In genomic region chr4:184473265-184473514, GRCh38 we compare ENCODE assay signal across 9 cellular contexts. TPM values are rescaled to one million over a fixed set of nuclear protein-coding genes. Genes with fewer than 3 reads are reported as not detected.
A peak's percentile ranks its signal among the peaks of the same experiment; 100 is the strongest.
DNase-seq lines count a peak whose midpoint lies in the region; ATAC-seq and TF ChIP-seq lines count a peak whose summit lies in the region.
"Had no signal": no experiment of that assay in that cellular context is flagged by ENCODE, and none has a peak within 500 bp of the region (broad histone marks: within the 10 kb centered on the region; RNA-seq: fewer than 3 reads in every experiment).

No MANE protein-coding gene starts in this region.

- DNase-seq in posterior cingulate gyrus (no peak), type B pancreatic cell (ENCODE audit: extremely low spot score, unreplicated experiment) (no peak)
- DNase-seq in activated CD4-positive, alpha-beta memory T cell treated with anti-CD3 and anti-CD28 coated beads for 36 hours = no peak
- DNase-seq in stimulated activated CD4-positive, alpha-beta T cell treated with anti-CD3 and anti-CD28 coated beads, Interleukin-15, amount 100 ng/mL, for 24 hours = no peak

- H3K36me3 Mint-ChIP-seq in type B pancreatic cell = no peaks in the 10 kb centered on the region
- H3K36me3 Mint-ChIP-seq in activated CD4-positive, alpha-beta memory T cell treated with anti-CD3 and anti-CD28 coated beads for 36 hours = peaks cover 32% of the 10 kb centered on the region

- TF ChIP-seq CTCF in neutrophil (IDR thresholded peaks at IDR 0.05) = no peak
- no peak for TF ChIP-seq CTCF in type B pancreatic cell (conservative IDR thresholded peaks at IDR 0.05)

- 0% methylated on average over 37 of the region's 37 CpGs for WGBS in ectodermal cell, 2 experiments

- H3K9me3 Mint-ChIP-seq in type B pancreatic cell = no peaks in the 10 kb centered on the region
- no peaks in the 10 kb centered on the region for H3K9me3 Mint-ChIP-seq in activated CD4-positive, alpha-beta memory T cell treated with anti-CD3 and anti-CD28 coated beads for 36 hours
- H3K9me3 Mint-ChIP-seq: HFFc6 had no signal

- H3K4me1 Mint-ChIP-seq in type B pancreatic cell (ENCODE audit: unreplicated experiment) = peaks cover 35% of the 10 kb centered on the region
- peaks cover 53% of the 10 kb centered on the region for H3K4me1 Mint-ChIP-seq in activated CD4-positive, alpha-beta memory T cell treated with anti-CD3 and anti-CD28 coated beads for 36 hours (ENCODE audit: low read depth)

- no peak overlapping the region for H3K27ac Mint-ChIP-seq in type B pancreatic cell
- no peak overlapping the region for H3K27ac Mint-ChIP-seq in activated CD4-positive, alpha-beta memory T cell treated with anti-CD3 and anti-CD28 coated beads for 36 hours

- H3K4me3 ChIP-seq in GM08714 (ENCODE audit: low read length) (peak overlapping the region; percentile 84; the same call in 1 of the 2 replicates), ectodermal cell (ENCODE audit: insufficient read depth, low read depth, low read length) (peak overlapping the region; percentile 81), neutrophil (ENCODE audit: low read depth in 1 of 2, low read length in 1 of 2) (peak overlapping the region; percentile 96 to 100)

- ATAC-seq in HG03520 (IDR thresholded peaks at IDR 0.05; ENCODE audit: unreplicated experiment) = peak; percentile 4

- H3K27me3 ChIP-seq in ectodermal cell (ENCODE audit: control insufficient read depth, insufficient read depth, low read length, poor library complexity, severe bottlenecking) = peaks cover 5% of the 10 kb centered on the region
- H3K27me3 ChIP-seq in neutrophil = no peaks in the 10 kb centered on the region

- no peaks in the 10 kb centered on the region for H3K9me3 ChIP-seq in ectodermal cell (ENCODE audit: control insufficient read depth, low read length)
- no peaks in the 10 kb centered on the region for H3K9me3 ChIP-seq in neutrophil

- H3K4me1 ChIP-seq in ectodermal cell (ENCODE audit: control insufficient read depth, insufficient read depth, low read length) = no peaks in the 10 kb centered on the region
- peaks cover 48 to 65% of the 10 kb centered on the region in 2 experiments for H3K4me1 ChIP-seq in neutrophil (ENCODE audit: control insufficient read depth in 1 of 2, insufficient read depth in 1 of 2, low read depth in 1 of 2, low read length in 1 of 2)

- no peak overlapping the region for H3K27ac ChIP-seq in ectodermal cell (ENCODE audit: insufficient read depth, low read depth, low read length, poor library complexity, severe bottlenecking)
- H3K27ac ChIP-seq in neutrophil = peak overlapping the region; percentile 100

- POLR2A ChIA-PET in activated CD4-positive, alpha-beta memory T cell treated with anti-CD3 and anti-CD28 coated beads for 36 hours (lab: Charles Lee) = interaction anchor here (2.3 to 3.9 kb wide), 3 partner anchors 40 to 192 kb away, joined by 26 to 60 read pairs (median 56); no protein-coding TSS in a partner anchor

- H3K27me3 Mint-ChIP-seq in type B pancreatic cell = no peaks in the 10 kb centered on the region
- H3K27me3 Mint-ChIP-seq in activated CD4-positive, alpha-beta memory T cell treated with anti-CD3 and anti-CD28 coated beads for 36 hours = no peaks in the 10 kb centered on the region

- H3K36me3 ChIP-seq in ectodermal cell (ENCODE audit: control insufficient read depth, insufficient read depth, low read length) (no peaks in the 10 kb centered on the region), neutrophil (peaks cover 15% of the 10 kb centered on the region)

- intact Hi-C loops in posterior cingulate gyrus (cut with DNase I) = loop anchor here (2.0 to 10.0 kb wide), 5 partner anchors 66 to 208 kb away; partner anchors contain the start of genes CASP3 and PRIMPOL
- intact Hi-C loops in activated CD4-positive, alpha-beta memory T cell treated with anti-CD3 and anti-CD28 coated beads for 36 hours (cut with micrococcal nuclease) = loop anchor here (2.0 to 5.0 kb wide), 4 partner anchors 14 to 1026 kb away; partner anchors contain the start of gene CENPU

- no peak overlapping the region for H3K4me3 Mint-ChIP-seq in type B pancreatic cell
- no peak overlapping the region for H3K4me3 Mint-ChIP-seq in activated CD4-positive, alpha-beta memory T cell treated with anti-CD3 and anti-CD28 coated beads for 36 hours

- CTCF ChIA-PET in activated CD4-positive, alpha-beta memory T cell treated with anti-CD3 and anti-CD28 coated beads for 36 hours (lab: Charles Lee) = interaction anchor here (5.0 kb wide), 1 partner anchor 209 kb away, joined by 39 read pairs; no protein-coding TSS in a partner anchor

RNA-seq across cellular contexts. Expression of gene IRF2, which starts 1.2 kb away (rescaled TPM):
- 7.3 TPM for polyA plus RNA-seq in ectodermal cell (2013, experiment 1 of 4)
- 7.9 TPM for polyA plus RNA-seq in ectodermal cell (2013, experiment 2 of 4)
- polyA plus RNA-seq in ectodermal cell (2013, experiment 3 of 4) = 6.2 TPM
- polyA plus RNA-seq in ectodermal cell (2013, experiment 4 of 4) = 8.1 TPM
- 19.7 and 23.6 TPM in 2 replicates for total RNA-seq in type B pancreatic cell (ENCODE audit: low replicate concordance)
- 10 to 100 TPM; 48.1 to 50.9 TPM for total RNA-seq in activated CD4-positive, alpha-beta memory T cell treated with anti-CD3 and anti-CD28 coated beads for 36 hours
